ENCODE assay signal across 14 cellular contexts in the genomic region with DNA sequence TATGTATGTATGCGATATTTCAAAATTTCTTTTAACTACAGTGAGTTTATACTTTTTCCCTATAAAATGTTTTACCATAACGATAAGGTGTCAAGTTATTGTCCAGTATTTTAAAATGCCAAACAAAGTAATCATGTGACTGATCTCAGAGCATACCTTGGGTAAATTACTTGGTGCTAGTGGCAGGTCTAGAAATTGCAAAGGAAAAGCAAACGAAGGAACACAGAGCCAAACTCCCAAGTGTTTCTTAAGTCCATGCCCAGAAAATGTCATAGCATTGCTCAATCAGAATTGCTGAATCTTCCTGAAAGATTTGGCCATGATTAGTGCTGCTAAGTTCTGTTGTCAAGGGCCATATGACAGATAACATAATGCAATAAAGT.
DNase-seq lines count a peak whose midpoint lies in the region; ATAC-seq, FAIRE-seq and TF ChIP-seq lines count a peak whose summit lies in the region.
"Had no signal": no experiment of that assay in that cellular context is flagged by ENCODE, and none has a peak within 500 bp of the region (broad histone marks: within the 10 kb centered on the region; RNA-seq: fewer than 3 reads in every experiment).

No MANE protein-coding gene starts in this region.

- H3K27ac ChIP-seq in K562 (ENCODE audit: extremely low read depth, low read depth, low read length) (no peak overlapping the region), left lung (peak overlapping the region in 1 of 2 donors; percentile 48)

- no peaks in the 10 kb centered on the region for H3K9me1 ChIP-seq in K562 (ENCODE audit: control insufficient read depth, insufficient read depth, low read length)

- CTCF ChIA-PET in K562 (lab: Yijun Ruan, JAX; ENCODE audit: low intra/inter-chr PET ratio) = no interaction called here

- TF ChIP-seq CTCF in HFFc6 (IDR thresholded peaks at IDR 0.05) (no peak), K562 (IDR thresholded peaks at IDR 0.05 in 2 of 3, conservative IDR thresholded peaks at IDR 0.05 in 1 of 3; ENCODE audit: insufficient read depth in 2 of 3, low read depth in 1 of 3, low read length in 3 of 3) (no peak), left lung (IDR thresholded peaks at IDR 0.05) (no peak)

- DNase-seq in HFFc6 (no peak), K562 (ENCODE audit: extremely low read depth in 1 of 4, low spot score in 3 of 4) (no peak), left lung (no peak), stromal cell of bone marrow (ENCODE audit: low read depth) (peak; percentile 75), OCI-M2 (lab: John Stamatoyannopoulos, UW; ENCODE audit: unreplicated experiment) (no peak), NCI-H2171 (lab: John Stamatoyannopoulos, UW) (no peak)
- DNase-seq: effector memory CD8-positive, alpha-beta T cell; KBM-7; NCI-H2081; T-helper 2 cell had no signal

- H3K9me3 Mint-ChIP-seq in HFFc6 = no peaks in the 10 kb centered on the region; the same call in 1 of the 2 replicates
- H3K9me3 Mint-ChIP-seq: activated naive CD4-positive, alpha-beta T cell treated with anti-CD3 and anti-CD28 coated beads, Interleukin-2, amount 50 U/mL, for 72 hours; effector memory CD8-positive, alpha-beta T cell; natural killer cell treated with Interleukin-12 subunit alpha and Interleukin-12 subunit beta and Interleukin-15 and Interleukin-18, amount 100 ng/mL, for 72 hours had no signal

- ATAC-seq in K562 (no peak), left lung (peak; percentile 70), HG02840 (IDR thresholded peaks at IDR 0.05; ENCODE audit: low FRiP score, unreplicated experiment) (no peak), GM21723 (IDR thresholded peaks at IDR 0.05; ENCODE audit: unreplicated experiment) (no peak)
- ATAC-seq: effector memory CD8-positive, alpha-beta T cell; natural killer cell treated with Interleukin-12 subunit alpha and Interleukin-12 subunit beta and Interleukin-15 and Interleukin-18, amount 100 ng/mL, for 72 hours had no signal

- peaks cover 65% of the 10 kb centered on the region for H3K4me1 Mint-ChIP-seq in HFFc6 (ENCODE audit: low read depth)

- TF ChIP-seq RAD21 in K562 (CRISPR knock-in tag; conservative IDR thresholded peaks at IDR 0.05 in 1 of 2, IDR thresholded peaks at IDR 0.05 in 1 of 2) = no peak

- no peak for TF ChIP-seq EP300 in K562 (IDR thresholded peaks at IDR 0.05; ENCODE audit: low read length)

- no peak overlapping the region for H2AFZ ChIP-seq in K562 (ENCODE audit: low read depth, low read length)

- no TSS peak for BruUV-seq in K562 (replicated peaks; lab: Mats Ljungman, UMichigan)

- in situ Hi-C loops in K562 (cut with MboI) = no loop called here

- no peak overlapping the region for H3K4me2 ChIP-seq in K562 (ENCODE audit: insufficient read depth, low read length)

- WGBS in K562 (ENCODE audit: insufficient coverage, low coverage, missing lambda C conversion rate) = 0% methylated on average over 3 of the region's 3 CpGs

- no peaks in the 10 kb centered on the region for H3K9me3 ChIP-seq in K562 (replicated peaks; ENCODE audit: control insufficient read depth, insufficient read depth, low read depth, low read length)
- H3K9me3 ChIP-seq in left lung = no peaks in the 10 kb centered on the region

- no peak for FAIRE-seq in K562 (lab: Jason Lieb, UNC)

- H3K36me3 ChIP-seq in K562 (ENCODE audit: control insufficient read depth, insufficient read depth, low read length) (no peaks in the 10 kb centered on the region), left lung (no peaks in the 10 kb centered on the region)

- no peak overlapping the region for H3K4me3 ChIP-seq in K562
- H3K4me3 ChIP-seq in left lung = no peak overlapping the region

- peaks cover 21 to 23% of the 10 kb centered on the region in 2 experiments for H3K27me3 ChIP-seq in K562 (ENCODE audit: control insufficient read depth in 2 of 2, insufficient read depth in 2 of 2, low read length in 2 of 2)
- H3K27me3 ChIP-seq in left lung = no peaks in the 10 kb centered on the region

- no peak overlapping the region for H3K9ac ChIP-seq in K562 (ENCODE audit: insufficient read depth in 1 of 2, low read depth in 2 of 2, low read length in 2 of 2)

- no peaks in the 10 kb centered on the region for H3K4me1 ChIP-seq in K562 (replicated peaks in 1 of 2; ENCODE audit: control insufficient read depth in 2 of 2, insufficient read depth in 2 of 2, low read length in 2 of 2)
- peaks cover 0 to 7% of the 10 kb centered on the region in 2 donors for H3K4me1 ChIP-seq in left lung

- no peak for TF ChIP-seq POLR2A in K562 (conservative IDR thresholded peaks at IDR 0.05)

- H3K4me3 Mint-ChIP-seq in HFFc6 = peak overlapping the region; percentile 48
- H3K4me3 Mint-ChIP-seq: effector memory CD8-positive, alpha-beta T cell; natural killer cell treated with Interleukin-12 subunit alpha and Interleukin-12 subunit beta and Interleukin-15 and Interleukin-18, amount 100 ng/mL, for 72 hours had no signal

- peaks cover 53% of the 10 kb centered on the region for H3K36me3 Mint-ChIP-seq in HFFc6 (ENCODE audit: low read depth)
- H3K36me3 Mint-ChIP-seq: activated naive CD4-positive, alpha-beta T cell treated with anti-CD3 and anti-CD28 coated beads, Interleukin-2, amount 50 U/mL, for 72 hours; natural killer cell treated with Interleukin-12 subunit alpha and Interleukin-12 subunit beta and Interleukin-15 and Interleukin-18, amount 100 ng/mL, for 72 hours had no signal

- H3K79me2 ChIP-seq in K562 (ENCODE audit: control insufficient read depth, insufficient read depth, low read length) = no peaks in the 10 kb centered on the region

- no peaks in the 10 kb centered on the region for H4K20me1 ChIP-seq in K562 (replicated peaks; ENCODE audit: control insufficient read depth, insufficient read depth, low read length)

- H3K27me3 Mint-ChIP-seq in HFFc6 (ENCODE audit: insufficient read depth) = no peaks in the 10 kb centered on the region; the same call in 1 of the 2 replicates

- peak overlapping the region; percentile 51 for H3K27ac Mint-ChIP-seq in HFFc6
- H3K27ac Mint-ChIP-seq: activated naive CD4-positive, alpha-beta T cell treated with anti-CD3 and anti-CD28 coated beads, Interleukin-2, amount 50 U/mL, for 72 hours; effector memory CD8-positive, alpha-beta T cell; natural killer cell treated with Interleukin-12 subunit alpha and Interleukin-12 subunit beta and Interleukin-15 and Interleukin-18, amount 100 ng/mL, for 72 hours had no signal

- intact Hi-C loops in K562 (cut with micrococcal nuclease) = no loop called here
- intact Hi-C loops in left lung (cut with DNase I) = no loop called here

- POLR2A ChIA-PET in K562 (lab: Yijun Ruan, JAX) = no interaction called here

TF ChIP-seq in K562, 482 proteins besides CTCF, POLR2A, EP300 and RAD21:
- TF ChIP-seq IRF9 (tag; IDR thresholded peaks at IDR 0.05) (no peak), CEBPB (tag; IDR thresholded peaks at IDR 0.05) (0 out of 2 replicates have a peak, but pooled peaks have one; percentile 9), CEBPG (CRISPR knock-in tag; IDR thresholded peaks at IDR 0.05) (no peak), CEBPG (tag; conservative IDR thresholded peaks at IDR 0.05 in 1 of 2, IDR thresholded peaks at IDR 0.05 in 1 of 2) (peak in 1 of 2 experiments; percentile 50; a peak in 2 of 4 replicates)
- TF ChIP-seq, protein P1, sequence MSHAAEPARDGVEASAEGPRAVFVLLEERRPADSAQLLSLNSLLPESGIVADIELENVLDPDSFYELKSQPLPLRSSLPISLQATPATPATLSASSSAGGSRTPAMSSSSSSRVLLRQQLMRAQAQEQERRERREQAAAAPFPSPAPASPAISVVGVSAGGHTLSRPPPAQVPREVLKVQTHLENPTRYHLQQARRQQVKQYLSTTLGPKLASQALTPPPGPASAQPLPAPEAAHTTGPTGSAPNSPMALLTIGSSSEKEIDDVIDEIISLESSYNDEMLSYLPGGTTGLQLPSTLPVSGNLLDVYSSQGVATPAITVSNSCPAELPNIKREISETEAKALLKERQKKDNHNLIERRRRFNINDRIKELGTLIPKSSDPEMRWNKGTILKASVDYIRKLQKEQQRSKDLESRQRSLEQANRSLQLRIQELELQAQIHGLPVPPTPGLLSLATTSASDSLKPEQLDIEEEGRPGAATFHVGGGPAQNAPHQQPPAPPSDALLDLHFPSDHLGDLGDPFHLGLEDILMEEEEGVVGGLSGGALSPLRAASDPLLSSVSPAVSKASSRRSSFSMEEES (CRISPR knock-in tag; IDR thresholded peaks at IDR 0.05) = peak; percentile 67
TF ChIP-seq in K562: peak in this region for 3.
